1 cellular context compared by ENCODE assay signal in the genomic region with DNA sequence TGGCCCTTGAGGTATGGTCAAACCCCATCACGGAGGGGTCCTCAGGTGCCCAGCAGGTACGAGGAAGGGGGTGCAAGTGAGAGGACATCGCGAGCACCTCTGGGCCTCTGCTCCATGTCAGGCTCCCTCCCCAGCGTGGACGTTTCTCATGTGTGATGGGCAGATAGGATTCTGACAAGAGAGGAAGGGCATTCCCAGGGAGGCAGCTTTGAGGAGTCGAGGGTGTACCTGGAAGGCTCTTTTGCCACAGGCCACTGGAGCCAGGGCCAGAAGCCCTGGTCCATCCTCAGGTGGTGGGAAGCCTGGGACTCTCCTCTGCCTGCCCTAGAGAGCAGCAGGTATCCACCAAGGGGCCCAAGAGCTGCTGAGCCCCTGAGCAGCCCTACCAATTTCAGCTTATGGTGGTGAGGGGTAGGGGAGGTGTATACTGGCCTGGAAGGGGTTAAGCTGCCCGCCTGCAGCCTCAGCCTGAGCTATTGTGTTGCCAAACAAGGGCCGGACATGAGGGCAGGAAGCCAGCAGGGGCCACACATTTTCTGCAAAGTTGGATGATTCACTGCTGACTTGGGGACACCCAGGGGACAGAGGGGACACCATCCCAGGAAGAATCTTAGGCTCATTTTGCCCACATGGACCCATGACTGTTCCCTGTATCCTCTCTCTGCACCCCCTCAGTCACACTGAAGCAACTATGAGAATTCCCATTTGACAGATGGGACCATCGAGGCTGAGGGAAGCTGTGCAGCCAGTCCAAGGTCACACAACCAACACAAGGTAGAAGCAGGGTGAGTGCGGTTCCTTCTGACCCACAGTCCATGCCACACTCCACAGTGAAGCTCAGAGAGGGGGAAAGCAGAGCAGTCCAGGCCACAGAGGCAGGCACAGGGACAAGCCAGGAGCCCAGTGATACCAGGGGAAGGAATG.
TF ChIP-seq lines count a peak whose summit lies in the region.

No MANE protein-coding gene starts in this region.

TF ChIP-seq in GM23338, 12 proteins besides CTCF, POLR2A, EP300 and RAD21 (continued from another document):
- no peak for TF ChIP-seq ZNF114 (CRISPR knock-in tag; IDR thresholded peaks at IDR 0.05)
- TF ChIP-seq, protein P1, sequence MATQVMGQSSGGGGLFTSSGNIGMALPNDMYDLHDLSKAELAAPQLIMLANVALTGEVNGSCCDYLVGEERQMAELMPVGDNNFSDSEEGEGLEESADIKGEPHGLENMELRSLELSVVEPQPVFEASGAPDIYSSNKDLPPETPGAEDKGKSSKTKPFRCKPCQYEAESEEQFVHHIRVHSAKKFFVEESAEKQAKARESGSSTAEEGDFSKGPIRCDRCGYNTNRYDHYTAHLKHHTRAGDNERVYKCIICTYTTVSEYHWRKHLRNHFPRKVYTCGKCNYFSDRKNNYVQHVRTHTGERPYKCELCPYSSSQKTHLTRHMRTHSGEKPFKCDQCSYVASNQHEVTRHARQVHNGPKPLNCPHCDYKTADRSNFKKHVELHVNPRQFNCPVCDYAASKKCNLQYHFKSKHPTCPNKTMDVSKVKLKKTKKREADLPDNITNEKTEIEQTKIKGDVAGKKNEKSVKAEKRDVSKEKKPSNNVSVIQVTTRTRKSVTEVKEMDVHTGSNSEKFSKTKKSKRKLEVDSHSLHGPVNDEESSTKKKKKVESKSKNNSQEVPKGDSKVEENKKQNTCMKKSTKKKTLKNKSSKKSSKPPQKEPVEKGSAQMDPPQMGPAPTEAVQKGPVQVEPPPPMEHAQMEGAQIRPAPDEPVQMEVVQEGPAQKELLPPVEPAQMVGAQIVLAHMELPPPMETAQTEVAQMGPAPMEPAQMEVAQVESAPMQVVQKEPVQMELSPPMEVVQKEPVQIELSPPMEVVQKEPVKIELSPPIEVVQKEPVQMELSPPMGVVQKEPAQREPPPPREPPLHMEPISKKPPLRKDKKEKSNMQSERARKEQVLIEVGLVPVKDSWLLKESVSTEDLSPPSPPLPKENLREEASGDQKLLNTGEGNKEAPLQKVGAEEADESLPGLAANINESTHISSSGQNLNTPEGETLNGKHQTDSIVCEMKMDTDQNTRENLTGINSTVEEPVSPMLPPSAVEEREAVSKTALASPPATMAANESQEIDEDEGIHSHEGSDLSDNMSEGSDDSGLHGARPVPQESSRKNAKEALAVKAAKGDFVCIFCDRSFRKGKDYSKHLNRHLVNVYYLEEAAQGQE (IDR thresholded peaks at IDR 0.05; ENCODE audit: unreplicated experiment), result no peak
- TF ChIP-seq, protein P2, sequence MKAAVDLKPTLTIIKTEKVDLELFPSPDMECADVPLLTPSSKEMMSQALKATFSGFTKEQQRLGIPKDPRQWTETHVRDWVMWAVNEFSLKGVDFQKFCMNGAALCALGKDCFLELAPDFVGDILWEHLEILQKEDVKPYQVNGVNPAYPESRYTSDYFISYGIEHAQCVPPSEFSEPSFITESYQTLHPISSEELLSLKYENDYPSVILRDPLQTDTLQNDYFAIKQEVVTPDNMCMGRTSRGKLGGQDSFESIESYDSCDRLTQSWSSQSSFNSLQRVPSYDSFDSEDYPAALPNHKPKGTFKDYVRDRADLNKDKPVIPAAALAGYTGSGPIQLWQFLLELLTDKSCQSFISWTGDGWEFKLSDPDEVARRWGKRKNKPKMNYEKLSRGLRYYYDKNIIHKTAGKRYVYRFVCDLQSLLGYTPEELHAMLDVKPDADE (IDR thresholded peaks at IDR 0.05), result no peak
- TF ChIP-seq JUNB (IDR thresholded peaks at IDR 0.05; ENCODE audit: unreplicated experiment), result no peak
- TF ChIP-seq ZNF331 (CRISPR knock-in tag; IDR thresholded peaks at IDR 0.05; ENCODE audit: low read depth), result no peak
- no peak for TF ChIP-seq STAT1 (IDR thresholded peaks at IDR 0.05; ENCODE audit: unreplicated experiment)
- TF ChIP-seq, protein P3, sequence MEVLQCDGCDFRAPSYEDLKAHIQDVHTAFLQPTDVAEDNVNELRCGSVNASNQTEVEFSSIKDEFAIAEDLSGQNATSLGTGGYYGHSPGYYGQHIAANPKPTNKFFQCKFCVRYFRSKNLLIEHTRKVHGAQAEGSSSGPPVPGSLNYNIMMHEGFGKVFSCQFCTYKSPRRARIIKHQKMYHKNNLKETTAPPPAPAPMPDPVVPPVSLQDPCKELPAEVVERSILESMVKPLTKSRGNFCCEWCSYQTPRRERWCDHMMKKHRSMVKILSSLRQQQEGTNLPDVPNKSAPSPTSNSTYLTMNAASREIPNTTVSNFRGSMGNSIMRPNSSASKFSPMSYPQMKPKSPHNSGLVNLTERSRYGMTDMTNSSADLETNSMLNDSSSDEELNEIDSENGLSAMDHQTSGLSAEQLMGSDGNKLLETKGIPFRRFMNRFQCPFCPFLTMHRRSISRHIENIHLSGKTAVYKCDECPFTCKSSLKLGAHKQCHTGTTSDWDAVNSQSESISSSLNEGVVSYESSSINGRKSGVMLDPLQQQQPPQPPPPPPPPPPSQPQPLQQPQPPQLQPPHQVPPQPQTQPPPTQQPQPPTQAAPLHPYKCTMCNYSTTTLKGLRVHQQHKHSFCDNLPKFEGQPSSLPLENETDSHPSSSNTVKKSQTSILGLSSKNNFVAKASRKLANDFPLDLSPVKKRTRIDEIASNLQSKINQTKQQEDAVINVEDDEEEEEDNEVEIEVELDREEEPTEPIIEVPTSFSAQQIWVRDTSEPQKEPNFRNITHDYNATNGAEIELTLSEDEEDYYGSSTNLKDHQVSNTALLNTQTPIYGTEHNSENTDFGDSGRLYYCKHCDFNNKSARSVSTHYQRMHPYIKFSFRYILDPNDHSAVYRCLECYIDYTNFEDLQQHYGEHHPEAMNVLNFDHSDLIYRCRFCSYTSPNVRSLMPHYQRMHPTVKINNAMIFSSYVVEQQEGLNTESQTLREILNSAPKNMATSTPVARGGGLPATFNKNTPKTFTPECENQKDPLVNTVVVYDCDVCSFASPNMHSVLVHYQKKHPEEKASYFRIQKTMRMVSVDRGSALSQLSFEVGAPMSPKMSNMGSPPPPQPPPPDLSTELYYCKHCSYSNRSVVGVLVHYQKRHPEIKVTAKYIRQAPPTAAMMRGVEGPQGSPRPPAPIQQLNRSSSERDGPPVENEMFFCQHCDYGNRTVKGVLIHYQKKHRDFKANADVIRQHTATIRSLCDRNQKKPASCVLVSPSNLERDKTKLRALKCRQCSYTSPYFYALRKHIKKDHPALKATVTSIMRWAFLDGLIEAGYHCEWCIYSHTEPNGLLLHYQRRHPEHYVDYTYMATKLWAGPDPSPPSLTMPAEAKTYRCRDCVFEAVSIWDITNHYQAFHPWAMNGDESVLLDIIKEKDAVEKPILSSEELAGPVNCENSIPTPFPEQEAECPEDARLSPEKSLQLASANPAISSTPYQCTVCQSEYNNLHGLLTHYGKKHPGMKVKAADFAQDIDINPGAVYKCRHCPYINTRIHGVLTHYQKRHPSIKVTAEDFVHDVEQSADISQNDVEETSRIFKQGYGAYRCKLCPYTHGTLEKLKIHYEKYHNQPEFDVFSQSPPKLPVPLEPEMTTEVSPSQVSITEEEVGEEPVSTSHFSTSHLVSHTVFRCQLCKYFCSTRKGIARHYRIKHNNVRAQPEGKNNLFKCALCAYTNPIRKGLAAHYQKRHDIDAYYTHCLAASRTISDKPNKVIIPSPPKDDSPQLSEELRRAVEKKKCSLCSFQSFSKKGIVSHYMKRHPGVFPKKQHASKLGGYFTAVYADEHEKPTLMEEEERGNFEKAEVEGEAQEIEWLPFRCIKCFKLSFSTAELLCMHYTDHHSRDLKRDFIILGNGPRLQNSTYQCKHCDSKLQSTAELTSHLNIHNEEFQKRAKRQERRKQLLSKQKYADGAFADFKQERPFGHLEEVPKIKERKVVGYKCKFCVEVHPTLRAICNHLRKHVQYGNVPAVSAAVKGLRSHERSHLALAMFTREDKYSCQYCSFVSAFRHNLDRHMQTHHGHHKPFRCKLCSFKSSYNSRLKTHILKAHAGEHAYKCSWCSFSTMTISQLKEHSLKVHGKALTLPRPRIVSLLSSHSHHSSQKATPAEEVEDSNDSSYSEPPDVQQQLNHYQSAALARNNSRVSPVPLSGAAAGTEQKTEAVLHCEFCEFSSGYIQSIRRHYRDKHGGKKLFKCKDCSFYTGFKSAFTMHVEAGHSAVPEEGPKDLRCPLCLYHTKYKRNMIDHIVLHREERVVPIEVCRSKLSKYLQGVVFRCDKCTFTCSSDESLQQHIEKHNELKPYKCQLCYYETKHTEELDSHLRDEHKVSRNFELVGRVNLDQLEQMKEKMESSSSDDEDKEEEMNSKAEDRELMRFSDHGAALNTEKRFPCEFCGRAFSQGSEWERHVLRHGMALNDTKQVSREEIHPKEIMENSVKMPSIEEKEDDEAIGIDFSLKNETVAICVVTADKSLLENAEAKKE (CRISPR knock-in tag; IDR thresholded peaks at IDR 0.05), result no peak
- no peak for TF ChIP-seq EZH2 (IDR thresholded peaks at IDR 0.05; ENCODE audit: low read depth, unreplicated experiment)
- no peak for TF ChIP-seq NANOG (IDR thresholded peaks at IDR 0.05; ENCODE audit: borderline replicate concordance)
- no peak for TF ChIP-seq CREB1 (CRISPR knock-in tag; IDR thresholded peaks at IDR 0.05; ENCODE audit: low read depth)
